In the genomic region with DNA sequence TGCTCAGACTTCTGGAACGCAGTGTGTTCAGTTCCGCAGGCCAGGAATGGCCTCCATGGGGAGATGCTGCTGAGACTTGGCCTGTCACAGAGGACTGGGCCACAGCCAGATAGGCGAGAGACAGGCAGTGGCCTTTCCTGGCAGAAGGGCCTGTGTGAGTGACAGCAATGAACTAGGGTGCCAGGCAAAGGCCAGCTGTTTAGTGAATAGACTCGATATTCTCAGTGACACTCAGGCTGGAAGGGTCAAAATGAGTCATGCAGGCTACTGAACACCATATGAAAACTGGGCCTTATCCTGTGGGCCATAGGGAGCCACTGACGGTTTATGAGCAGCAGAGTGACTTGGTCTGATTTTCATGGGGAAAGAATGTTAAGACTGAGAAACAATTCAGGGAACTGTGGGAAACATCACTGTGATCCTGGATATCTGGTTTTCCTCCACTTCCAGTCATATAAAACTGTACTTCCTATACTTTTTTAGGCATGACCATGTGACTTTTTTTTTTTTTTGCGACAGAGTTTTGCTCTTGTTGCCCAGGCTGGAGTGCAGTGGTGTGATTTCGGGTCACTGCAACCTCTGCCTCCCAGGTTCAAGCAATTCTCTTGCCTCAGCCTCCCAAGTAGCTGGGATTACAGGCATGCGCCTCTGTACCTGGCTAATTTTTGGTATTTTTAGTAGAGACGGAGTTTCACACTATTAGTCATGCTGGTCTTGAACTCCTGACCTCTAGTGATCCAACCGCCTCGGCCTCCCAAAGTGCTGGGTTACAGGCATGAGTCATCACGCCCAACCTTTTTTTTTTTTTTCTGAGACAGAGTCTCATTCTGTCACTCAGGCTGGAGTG, we compare ENCODE assay signal across 1 cellular context.
TF ChIP-seq lines count a peak whose summit lies in the region.

No MANE protein-coding gene starts in this region.

TF ChIP-seq in K562, 482 proteins besides CTCF, POLR2A, EP300 and RAD21 (continued from another document and continues in another):
- TF ChIP-seq NFE2L1 (tag; IDR thresholded peaks at IDR 0.05; ENCODE audit: borderline replicate concordance, low read depth) (no peak), POLR2H (tag; IDR thresholded peaks at IDR 0.05; ENCODE audit: low read depth) (no peak), ZNF766 (CRISPR knock-in tag; conservative IDR thresholded peaks at IDR 0.05) (no peak), RBFOX2 (IDR thresholded peaks at IDR 0.05; ENCODE audit: low read depth, low read length) (no peak), POLR2AphosphoS5 (IDR thresholded peaks at IDR 0.05; ENCODE audit: control insufficient read depth, insufficient read depth, low read depth, low read length) (no peak), ZBTB8A (IDR thresholded peaks at IDR 0.05; ENCODE audit: partially characterized antibody) (no peak), ZNF668 (CRISPR knock-in tag; IDR thresholded peaks at IDR 0.05) (no peak), ZNF785 (CRISPR knock-in tag; IDR thresholded peaks at IDR 0.05) (no peak), TGIF2 (CRISPR knock-in tag; IDR thresholded peaks at IDR 0.05) (no peak), U2AF1 (optimal IDR thresholded peaks at IDR 0.05; ENCODE audit: low read depth, low read length) (no peak), ARNT (IDR thresholded peaks at IDR 0.05) (no peak), SMAD3 (CRISPR knock-in tag; conservative IDR thresholded peaks at IDR 0.05) (no peak), ZNF644 (tag; IDR thresholded peaks at IDR 0.05; ENCODE audit: low read depth) (peak; percentile 50; the same call in 1 of the 2 replicates), CTBP1 (IDR thresholded peaks at IDR 0.05; ENCODE audit: borderline replicate concordance) (no peak), ZFP30 (CRISPR knock-in tag; IDR thresholded peaks at IDR 0.05; ENCODE audit: borderline replicate concordance) (no peak), ZKSCAN1 (IDR thresholded peaks at IDR 0.05; ENCODE audit: low read depth, low read length) (no peak)
- TF ChIP-seq, protein P1, sequence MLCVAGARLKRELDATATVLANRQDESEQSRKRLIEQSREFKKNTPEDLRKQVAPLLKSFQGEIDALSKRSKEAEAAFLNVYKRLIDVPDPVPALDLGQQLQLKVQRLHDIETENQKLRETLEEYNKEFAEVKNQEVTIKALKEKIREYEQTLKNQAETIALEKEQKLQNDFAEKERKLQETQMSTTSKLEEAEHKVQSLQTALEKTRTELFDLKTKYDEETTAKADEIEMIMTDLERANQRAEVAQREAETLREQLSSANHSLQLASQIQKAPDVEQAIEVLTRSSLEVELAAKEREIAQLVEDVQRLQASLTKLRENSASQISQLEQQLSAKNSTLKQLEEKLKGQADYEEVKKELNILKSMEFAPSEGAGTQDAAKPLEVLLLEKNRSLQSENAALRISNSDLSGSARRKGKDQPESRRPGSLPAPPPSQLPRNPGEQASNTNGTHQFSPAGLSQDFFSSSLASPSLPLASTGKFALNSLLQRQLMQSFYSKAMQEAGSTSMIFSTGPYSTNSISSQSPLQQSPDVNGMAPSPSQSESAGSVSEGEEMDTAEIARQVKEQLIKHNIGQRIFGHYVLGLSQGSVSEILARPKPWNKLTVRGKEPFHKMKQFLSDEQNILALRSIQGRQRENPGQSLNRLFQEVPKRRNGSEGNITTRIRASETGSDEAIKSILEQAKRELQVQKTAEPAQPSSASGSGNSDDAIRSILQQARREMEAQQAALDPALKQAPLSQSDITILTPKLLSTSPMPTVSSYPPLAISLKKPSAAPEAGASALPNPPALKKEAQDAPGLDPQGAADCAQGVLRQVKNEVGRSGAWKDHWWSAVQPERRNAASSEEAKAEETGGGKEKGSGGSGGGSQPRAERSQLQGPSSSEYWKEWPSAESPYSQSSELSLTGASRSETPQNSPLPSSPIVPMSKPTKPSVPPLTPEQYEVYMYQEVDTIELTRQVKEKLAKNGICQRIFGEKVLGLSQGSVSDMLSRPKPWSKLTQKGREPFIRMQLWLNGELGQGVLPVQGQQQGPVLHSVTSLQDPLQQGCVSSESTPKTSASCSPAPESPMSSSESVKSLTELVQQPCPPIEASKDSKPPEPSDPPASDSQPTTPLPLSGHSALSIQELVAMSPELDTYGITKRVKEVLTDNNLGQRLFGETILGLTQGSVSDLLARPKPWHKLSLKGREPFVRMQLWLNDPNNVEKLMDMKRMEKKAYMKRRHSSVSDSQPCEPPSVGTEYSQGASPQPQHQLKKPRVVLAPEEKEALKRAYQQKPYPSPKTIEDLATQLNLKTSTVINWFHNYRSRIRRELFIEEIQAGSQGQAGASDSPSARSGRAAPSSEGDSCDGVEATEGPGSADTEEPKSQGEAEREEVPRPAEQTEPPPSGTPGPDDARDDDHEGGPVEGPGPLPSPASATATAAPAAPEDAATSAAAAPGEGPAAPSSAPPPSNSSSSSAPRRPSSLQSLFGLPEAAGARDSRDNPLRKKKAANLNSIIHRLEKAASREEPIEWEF (CRISPR knock-in tag; IDR thresholded peaks at IDR 0.05): no peak
- TF ChIP-seq, protein P2, sequence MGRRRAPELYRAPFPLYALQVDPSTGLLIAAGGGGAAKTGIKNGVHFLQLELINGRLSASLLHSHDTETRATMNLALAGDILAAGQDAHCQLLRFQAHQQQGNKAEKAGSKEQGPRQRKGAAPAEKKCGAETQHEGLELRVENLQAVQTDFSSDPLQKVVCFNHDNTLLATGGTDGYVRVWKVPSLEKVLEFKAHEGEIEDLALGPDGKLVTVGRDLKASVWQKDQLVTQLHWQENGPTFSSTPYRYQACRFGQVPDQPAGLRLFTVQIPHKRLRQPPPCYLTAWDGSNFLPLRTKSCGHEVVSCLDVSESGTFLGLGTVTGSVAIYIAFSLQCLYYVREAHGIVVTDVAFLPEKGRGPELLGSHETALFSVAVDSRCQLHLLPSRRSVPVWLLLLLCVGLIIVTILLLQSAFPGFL (CRISPR knock-in tag; IDR thresholded peaks at IDR 0.05): no peak
- TF ChIP-seq, protein P3, sequence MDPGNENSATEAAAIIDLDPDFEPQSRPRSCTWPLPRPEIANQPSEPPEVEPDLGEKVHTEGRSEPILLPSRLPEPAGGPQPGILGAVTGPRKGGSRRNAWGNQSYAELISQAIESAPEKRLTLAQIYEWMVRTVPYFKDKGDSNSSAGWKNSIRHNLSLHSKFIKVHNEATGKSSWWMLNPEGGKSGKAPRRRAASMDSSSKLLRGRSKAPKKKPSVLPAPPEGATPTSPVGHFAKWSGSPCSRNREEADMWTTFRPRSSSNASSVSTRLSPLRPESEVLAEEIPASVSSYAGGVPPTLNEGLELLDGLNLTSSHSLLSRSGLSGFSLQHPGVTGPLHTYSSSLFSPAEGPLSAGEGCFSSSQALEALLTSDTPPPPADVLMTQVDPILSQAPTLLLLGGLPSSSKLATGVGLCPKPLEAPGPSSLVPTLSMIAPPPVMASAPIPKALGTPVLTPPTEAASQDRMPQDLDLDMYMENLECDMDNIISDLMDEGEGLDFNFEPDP (CRISPR knock-in tag; IDR thresholded peaks at IDR 0.05): no peak
- TF ChIP-seq, protein P4, sequence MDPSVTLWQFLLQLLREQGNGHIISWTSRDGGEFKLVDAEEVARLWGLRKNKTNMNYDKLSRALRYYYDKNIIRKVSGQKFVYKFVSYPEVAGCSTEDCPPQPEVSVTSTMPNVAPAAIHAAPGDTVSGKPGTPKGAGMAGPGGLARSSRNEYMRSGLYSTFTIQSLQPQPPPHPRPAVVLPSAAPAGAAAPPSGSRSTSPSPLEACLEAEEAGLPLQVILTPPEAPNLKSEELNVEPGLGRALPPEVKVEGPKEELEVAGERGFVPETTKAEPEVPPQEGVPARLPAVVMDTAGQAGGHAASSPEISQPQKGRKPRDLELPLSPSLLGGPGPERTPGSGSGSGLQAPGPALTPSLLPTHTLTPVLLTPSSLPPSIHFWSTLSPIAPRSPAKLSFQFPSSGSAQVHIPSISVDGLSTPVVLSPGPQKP (CRISPR knock-in tag; IDR thresholded peaks at IDR 0.05): no peak
- TF ChIP-seq, protein P5, sequence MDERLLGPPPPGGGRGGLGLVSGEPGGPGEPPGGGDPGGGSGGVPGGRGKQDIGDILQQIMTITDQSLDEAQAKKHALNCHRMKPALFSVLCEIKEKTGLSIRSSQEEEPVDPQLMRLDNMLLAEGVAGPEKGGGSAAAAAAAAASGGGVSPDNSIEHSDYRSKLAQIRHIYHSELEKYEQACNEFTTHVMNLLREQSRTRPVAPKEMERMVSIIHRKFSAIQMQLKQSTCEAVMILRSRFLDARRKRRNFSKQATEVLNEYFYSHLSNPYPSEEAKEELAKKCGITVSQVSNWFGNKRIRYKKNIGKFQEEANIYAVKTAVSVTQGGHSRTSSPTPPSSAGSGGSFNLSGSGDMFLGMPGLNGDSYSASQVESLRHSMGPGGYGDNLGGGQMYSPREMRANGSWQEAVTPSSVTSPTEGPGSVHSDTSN (CRISPR knock-in tag; IDR thresholded peaks at IDR 0.05; ENCODE audit: low read depth): no peak
- TF ChIP-seq, protein P5 (tag; conservative IDR thresholded peaks at IDR 0.05; ENCODE audit: low read depth): peak; percentile 85
- TF ChIP-seq, protein P6, sequence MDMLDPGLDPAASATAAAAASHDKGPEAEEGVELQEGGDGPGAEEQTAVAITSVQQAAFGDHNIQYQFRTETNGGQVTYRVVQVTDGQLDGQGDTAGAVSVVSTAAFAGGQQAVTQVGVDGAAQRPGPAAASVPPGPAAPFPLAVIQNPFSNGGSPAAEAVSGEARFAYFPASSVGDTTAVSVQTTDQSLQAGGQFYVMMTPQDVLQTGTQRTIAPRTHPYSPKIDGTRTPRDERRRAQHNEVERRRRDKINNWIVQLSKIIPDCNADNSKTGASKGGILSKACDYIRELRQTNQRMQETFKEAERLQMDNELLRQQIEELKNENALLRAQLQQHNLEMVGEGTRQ (CRISPR knock-in tag; IDR thresholded peaks at IDR 0.05): no peak
- TF ChIP-seq, protein P7, sequence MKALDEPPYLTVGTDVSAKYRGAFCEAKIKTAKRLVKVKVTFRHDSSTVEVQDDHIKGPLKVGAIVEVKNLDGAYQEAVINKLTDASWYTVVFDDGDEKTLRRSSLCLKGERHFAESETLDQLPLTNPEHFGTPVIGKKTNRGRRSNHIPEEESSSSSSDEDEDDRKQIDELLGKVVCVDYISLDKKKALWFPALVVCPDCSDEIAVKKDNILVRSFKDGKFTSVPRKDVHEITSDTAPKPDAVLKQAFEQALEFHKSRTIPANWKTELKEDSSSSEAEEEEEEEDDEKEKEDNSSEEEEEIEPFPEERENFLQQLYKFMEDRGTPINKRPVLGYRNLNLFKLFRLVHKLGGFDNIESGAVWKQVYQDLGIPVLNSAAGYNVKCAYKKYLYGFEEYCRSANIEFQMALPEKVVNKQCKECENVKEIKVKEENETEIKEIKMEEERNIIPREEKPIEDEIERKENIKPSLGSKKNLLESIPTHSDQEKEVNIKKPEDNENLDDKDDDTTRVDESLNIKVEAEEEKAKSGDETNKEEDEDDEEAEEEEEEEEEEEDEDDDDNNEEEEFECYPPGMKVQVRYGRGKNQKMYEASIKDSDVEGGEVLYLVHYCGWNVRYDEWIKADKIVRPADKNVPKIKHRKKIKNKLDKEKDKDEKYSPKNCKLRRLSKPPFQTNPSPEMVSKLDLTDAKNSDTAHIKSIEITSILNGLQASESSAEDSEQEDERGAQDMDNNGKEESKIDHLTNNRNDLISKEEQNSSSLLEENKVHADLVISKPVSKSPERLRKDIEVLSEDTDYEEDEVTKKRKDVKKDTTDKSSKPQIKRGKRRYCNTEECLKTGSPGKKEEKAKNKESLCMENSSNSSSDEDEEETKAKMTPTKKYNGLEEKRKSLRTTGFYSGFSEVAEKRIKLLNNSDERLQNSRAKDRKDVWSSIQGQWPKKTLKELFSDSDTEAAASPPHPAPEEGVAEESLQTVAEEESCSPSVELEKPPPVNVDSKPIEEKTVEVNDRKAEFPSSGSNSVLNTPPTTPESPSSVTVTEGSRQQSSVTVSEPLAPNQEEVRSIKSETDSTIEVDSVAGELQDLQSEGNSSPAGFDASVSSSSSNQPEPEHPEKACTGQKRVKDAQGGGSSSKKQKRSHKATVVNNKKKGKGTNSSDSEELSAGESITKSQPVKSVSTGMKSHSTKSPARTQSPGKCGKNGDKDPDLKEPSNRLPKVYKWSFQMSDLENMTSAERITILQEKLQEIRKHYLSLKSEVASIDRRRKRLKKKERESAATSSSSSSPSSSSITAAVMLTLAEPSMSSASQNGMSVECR (CRISPR knock-in tag; IDR thresholded peaks at IDR 0.05): no peak
- TF ChIP-seq, protein P8, sequence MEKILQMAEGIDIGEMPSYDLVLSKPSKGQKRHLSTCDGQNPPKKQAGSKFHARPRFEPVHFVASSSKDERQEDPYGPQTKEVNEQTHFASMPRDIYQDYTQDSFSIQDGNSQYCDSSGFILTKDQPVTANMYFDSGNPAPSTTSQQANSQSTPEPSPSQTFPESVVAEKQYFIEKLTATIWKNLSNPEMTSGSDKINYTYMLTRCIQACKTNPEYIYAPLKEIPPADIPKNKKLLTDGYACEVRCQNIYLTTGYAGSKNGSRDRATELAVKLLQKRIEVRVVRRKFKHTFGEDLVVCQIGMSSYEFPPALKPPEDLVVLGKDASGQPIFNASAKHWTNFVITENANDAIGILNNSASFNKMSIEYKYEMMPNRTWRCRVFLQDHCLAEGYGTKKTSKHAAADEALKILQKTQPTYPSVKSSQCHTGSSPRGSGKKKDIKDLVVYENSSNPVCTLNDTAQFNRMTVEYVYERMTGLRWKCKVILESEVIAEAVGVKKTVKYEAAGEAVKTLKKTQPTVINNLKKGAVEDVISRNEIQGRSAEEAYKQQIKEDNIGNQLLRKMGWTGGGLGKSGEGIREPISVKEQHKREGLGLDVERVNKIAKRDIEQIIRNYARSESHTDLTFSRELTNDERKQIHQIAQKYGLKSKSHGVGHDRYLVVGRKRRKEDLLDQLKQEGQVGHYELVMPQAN (IDR thresholded peaks at IDR 0.05; ENCODE audit: borderline replicate concordance): no peak
- TF ChIP-seq, protein P9, sequence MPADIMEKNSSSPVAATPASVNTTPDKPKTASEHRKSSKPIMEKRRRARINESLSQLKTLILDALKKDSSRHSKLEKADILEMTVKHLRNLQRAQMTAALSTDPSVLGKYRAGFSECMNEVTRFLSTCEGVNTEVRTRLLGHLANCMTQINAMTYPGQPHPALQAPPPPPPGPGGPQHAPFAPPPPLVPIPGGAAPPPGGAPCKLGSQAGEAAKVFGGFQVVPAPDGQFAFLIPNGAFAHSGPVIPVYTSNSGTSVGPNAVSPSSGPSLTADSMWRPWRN (IDR thresholded peaks at IDR 0.05; ENCODE audit: low read depth): no peak
- TF ChIP-seq, protein P10, sequence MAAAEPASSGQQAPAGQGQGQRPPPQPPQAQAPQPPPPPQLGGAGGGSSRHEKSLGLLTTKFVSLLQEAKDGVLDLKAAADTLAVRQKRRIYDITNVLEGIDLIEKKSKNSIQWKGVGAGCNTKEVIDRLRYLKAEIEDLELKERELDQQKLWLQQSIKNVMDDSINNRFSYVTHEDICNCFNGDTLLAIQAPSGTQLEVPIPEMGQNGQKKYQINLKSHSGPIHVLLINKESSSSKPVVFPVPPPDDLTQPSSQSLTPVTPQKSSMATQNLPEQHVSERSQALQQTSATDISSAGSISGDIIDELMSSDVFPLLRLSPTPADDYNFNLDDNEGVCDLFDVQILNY (CRISPR knock-in tag; IDR thresholded peaks at IDR 0.05): no peak
- TF ChIP-seq, protein P11, sequence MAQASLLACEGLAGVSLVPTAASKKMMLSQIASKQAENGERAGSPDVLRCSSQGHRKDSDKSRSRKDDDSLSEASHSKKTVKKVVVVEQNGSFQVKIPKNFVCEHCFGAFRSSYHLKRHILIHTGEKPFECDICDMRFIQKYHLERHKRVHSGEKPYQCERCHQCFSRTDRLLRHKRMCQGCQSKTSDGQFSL (CRISPR knock-in tag; IDR thresholded peaks at IDR 0.05): no peak
- TF ChIP-seq, protein P11 (tag; IDR thresholded peaks at IDR 0.05): no peak
